8 cellular contexts compared by ENCODE assay signal in the genomic region with DNA sequence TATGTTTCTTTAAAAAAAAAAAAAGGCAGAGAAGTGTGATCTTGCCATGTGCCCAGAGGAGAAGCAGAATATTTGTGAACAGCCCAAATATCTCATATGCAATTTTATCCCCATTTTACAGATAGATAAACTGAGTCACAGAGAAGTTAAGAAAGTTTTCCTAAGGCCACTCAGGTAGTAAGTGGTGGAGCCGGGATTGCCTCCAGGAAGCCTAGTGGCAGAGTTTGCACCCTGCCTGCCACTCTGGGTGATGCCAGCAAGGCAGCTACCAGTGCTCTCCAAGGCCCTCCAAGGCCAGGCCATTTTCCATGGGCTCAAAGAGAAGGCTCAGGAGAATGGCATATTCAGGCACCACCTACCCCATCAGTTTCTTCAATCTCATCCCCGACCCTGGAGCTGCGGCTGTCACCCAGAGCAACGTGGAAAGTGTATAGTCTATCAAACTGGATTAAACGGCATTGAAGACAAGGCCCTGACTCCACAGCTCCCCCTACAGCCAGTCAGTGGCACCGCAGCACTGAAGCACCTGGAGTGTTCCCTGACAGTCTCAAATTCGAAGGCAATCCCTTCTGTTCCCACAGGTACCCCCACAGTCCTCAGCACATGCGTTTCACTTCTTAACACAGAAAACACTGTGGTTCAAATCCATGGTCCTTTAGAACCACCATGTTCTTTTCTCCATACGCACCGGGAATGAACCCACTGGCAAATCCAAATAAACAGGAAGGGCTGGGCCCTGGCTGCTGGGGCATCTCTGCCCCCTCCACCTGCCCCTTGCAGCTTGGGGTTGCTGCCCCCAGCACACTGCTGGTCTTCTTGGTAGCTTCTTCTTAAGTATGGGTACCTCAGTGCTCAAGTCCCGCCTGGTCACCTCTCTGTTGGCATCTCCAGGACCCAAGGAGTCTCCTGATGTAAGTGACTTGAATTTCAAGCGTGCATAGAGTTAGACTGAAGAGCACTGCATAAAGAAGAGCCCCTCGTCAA.
DNase-seq lines count a peak whose midpoint lies in the region; ATAC-seq, FAIRE-seq and TF ChIP-seq lines count a peak whose summit lies in the region.

No MANE protein-coding gene starts in this region.

- peaks cover 42% of the 10 kb centered on the region for H3K4me1 Mint-ChIP-seq in brain

- H3K36me3 ChIP-seq in BE2C: no peaks in the 10 kb centered on the region

- no peak for ATAC-seq in GM21786 (IDR thresholded peaks at IDR 0.05; ENCODE audit: unreplicated experiment)
- ATAC-seq in sciatic nerve: no peak

- peak; percentile 31 for FAIRE-seq in GM12891 (lab: Jason Lieb, UNC)

- peak overlapping the region in 2 of 5 experiments; percentile 30 to 68 for H3K27ac Mint-ChIP-seq in brain

- no peaks in the 10 kb centered on the region for H3K4me1 ChIP-seq in BE2C

- no peak overlapping the region for H3K4me3 Mint-ChIP-seq in brain

- H3K36me3 Mint-ChIP-seq in brain: no peaks in the 10 kb centered on the region

- no peak overlapping the region for H3K4me3 ChIP-seq in BE2C (ENCODE audit: low read depth, low read length)

- intact Hi-C loops in sciatic nerve (cut with DNase I): no loop called here

- H3K27me3 Mint-ChIP-seq in brain: peaks cover 6% of the 10 kb centered on the region

- TF ChIP-seq POLR2A in GM12891 (IDR thresholded peaks at IDR 0.05; ENCODE audit: low read depth, low read length): no peak

- H3K9me3 ChIP-seq in BE2C: no peaks in the 10 kb centered on the region

- H3K27me3 ChIP-seq in BE2C: no peaks in the 10 kb centered on the region

- TF ChIP-seq CTCF in BE2C (IDR thresholded peaks at IDR 0.05; ENCODE audit: low read depth, low read length): peak; percentile 71
- TF ChIP-seq CTCF in brain (conservative IDR thresholded peaks at IDR 0.05): peak; percentile 23 to 64

- H3K9me3 Mint-ChIP-seq in brain: peaks cover 0 to 14% (median 0%) of the 10 kb centered on the region in 5 experiments

- DNase-seq in BE2C: peak; percentile 30
- DNase-seq in GM12891 (ENCODE audit: insufficient read length, low spot score): peak; percentile 41
- DNase-seq in NCI-H82 (lab: John Stamatoyannopoulos, UW): peak; percentile 86
- peak; percentile 60 for DNase-seq in left kidney (ENCODE audit: low read depth, low spot score)
- no peak for DNase-seq in sciatic nerve (ENCODE audit: low spot score)
- DNase-seq in central memory CD4-positive, alpha-beta T cell: no peak

TF ChIP-seq in GM12891, 5 proteins besides CTCF, POLR2A, EP300 and RAD21:
- TF ChIP-seq TAF1 (IDR thresholded peaks at IDR 0.05; ENCODE audit: low read depth, low read length) (no peak), POLR2AphosphoS5 (IDR thresholded peaks at IDR 0.05; ENCODE audit: low read depth, low read length) (no peak), SPI1 (IDR thresholded peaks at IDR 0.05; ENCODE audit: low read depth, low read length) (no peak), PAX5 (IDR thresholded peaks at IDR 0.05; ENCODE audit: insufficient read depth, low read length, severe bottlenecking) (no peak), POU2F2 (IDR thresholded peaks at IDR 0.05; ENCODE audit: low read depth, low read length) (no peak)

Comparison
In these comparisons a context has a peak if more than half of its experiments do, and no peak if none do; other contexts are left out.
1. DNase-seq: peak in BE2C (single experiment), GM12891 (single experiment), NCI-H82 (single experiment) and left kidney (single experiment); none in sciatic nerve (single experiment) and central memory CD4-positive, alpha-beta T cell (single experiment).